In the genomic region with DNA sequence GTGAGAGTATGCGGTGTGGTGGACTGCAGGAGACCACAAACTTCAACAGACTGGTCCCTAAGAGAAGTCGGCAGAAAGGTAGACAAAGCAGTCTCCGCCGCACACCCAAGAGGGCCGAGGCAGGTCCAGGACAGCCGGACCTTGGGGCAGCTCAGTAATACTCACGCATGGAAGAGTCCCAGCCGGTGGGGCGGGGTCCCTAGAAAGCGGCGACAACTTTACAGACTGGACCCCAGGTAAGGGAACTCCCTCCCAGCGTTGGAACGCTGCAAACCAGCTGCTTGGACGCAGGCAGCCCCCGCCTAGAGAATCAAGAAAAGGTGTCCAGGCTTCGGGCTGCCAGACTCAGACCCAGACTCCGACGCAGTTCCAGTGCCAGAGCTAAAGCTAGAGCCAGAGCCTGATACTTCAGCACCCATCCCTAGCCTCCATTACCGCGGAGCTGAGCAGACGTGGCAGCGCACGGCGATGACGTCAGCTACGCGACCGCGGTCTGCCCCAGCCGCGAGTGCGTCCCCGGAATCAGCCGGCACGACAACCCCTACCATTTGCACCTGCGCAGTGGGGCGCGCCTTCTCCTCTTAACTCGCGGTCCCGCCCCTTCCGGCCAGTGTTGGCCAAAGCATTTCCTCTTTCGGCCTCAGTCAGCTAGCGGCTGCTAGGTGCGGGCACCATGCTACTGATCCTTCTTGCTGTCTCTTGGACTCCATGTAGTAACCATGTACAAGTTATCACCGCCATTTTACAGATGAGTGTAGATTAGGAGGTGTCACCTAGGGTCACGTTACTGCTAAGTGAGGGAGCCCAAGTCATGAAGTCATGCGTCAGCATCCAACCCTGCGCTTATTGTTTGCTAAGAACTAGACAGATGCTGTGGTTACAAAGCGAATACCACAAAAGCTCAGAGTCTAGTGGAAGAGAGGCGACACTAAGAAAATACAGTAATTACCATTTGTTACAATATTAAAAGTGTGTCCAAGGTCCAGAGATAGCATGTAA, we compare ENCODE assay signal across 8 cellular contexts. TPM values are rescaled to one million over a fixed set of nuclear protein-coding genes. Genes with fewer than 3 reads are reported as not detected.
A peak's percentile ranks its signal among the peaks of the same experiment; 100 is the strongest.
DNase-seq lines count a peak whose midpoint lies in the region; ATAC-seq, FAIRE-seq and TF ChIP-seq lines count a peak whose summit lies in the region.

A gene with protein sequence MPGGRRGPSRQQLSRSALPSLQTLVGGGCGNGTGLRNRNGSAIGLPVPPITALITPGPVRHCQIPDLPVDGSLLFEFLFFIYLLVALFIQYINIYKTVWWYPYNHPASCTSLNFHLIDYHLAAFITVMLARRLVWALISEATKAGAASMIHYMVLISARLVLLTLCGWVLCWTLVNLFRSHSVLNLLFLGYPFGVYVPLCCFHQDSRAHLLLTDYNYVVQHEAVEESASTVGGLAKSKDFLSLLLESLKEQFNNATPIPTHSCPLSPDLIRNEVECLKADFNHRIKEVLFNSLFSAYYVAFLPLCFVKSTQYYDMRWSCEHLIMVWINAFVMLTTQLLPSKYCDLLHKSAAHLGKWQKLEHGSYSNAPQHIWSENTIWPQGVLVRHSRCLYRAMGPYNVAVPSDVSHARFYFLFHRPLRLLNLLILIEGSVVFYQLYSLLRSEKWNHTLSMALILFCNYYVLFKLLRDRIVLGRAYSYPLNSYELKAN (minus strand): TSS at position 445 of the 999 bp plus-strand sequence. CDS start 1,541 bp downstream, outside the sequence.

- no peak; the same call in 1 of the 2 replicates for TF ChIP-seq RAD21 in HepG2 (CRISPR knock-in tag; IDR thresholded peaks at IDR 0.05)

- POLR2A ChIA-PET in activated CD4-positive, alpha-beta memory T cell treated with anti-CD3 and anti-CD28 coated beads for 36 hours (lab: Charles Lee): interaction anchor here (0.6 to 4.9 kb wide), 15 partner anchors 12 to 885 kb away, joined by 3 to 42 read pairs (median 4); a partner anchor contains a TSS
- POLR2A ChIA-PET in HepG2 (lab: Yijun Ruan, JAX): interaction anchor here (0.6 to 4.1 kb wide), 20 partner anchors 9 to 886 kb away, joined by 3 to 80 read pairs (median 4); a partner anchor contains a TSS

- ATAC-seq in GM19438 (IDR thresholded peaks at IDR 0.05; ENCODE audit: low read depth, unreplicated experiment) (peak; percentile 94), HG03575 (IDR thresholded peaks at IDR 0.05; ENCODE audit: extremely low read depth, insufficient number of reproducible peaks, low FRiP score, unreplicated experiment) (peak; percentile 81), HepG2 (peak; percentile 98)

- peaks cover 27% of the 10 kb centered on the region for H3K36me3 Mint-ChIP-seq in activated CD4-positive, alpha-beta memory T cell treated with anti-CD3 and anti-CD28 coated beads for 36 hours

- peak within 1 kb of the TSS; percentile 97 for H3K4me3 Mint-ChIP-seq in activated CD4-positive, alpha-beta memory T cell treated with anti-CD3 and anti-CD28 coated beads for 36 hours

- peaks cover 41% of the 10 kb centered on the region for H3K4me1 Mint-ChIP-seq in activated CD4-positive, alpha-beta memory T cell treated with anti-CD3 and anti-CD28 coated beads for 36 hours (ENCODE audit: low read depth)

- peak within 1 kb of the TSS; percentile 88 for H3K4me2 ChIP-seq in HepG2 (ENCODE audit: low read depth, low read length)

- CTCF ChIA-PET in activated CD4-positive, alpha-beta memory T cell treated with anti-CD3 and anti-CD28 coated beads for 36 hours (lab: Charles Lee): interaction anchor here (0.7 to 2.7 kb wide), 7 partner anchors 13 to 223 kb away, joined by 3 to 11 read pairs (median 4); a partner anchor contains a TSS
- CTCF ChIA-PET in HepG2 (lab: Yijun Ruan, JAX; ENCODE audit: low intra/inter-chr PET ratio, low total read pairs): no interaction called here

- H2AFZ ChIP-seq in HepG2 (ENCODE audit: low read length): peak within 1 kb of the TSS; percentile 13

- TF ChIP-seq EP300 in HepG2 (IDR thresholded peaks at IDR 0.05; ENCODE audit: low read depth in 2 of 2, low read length in 2 of 2) (no peak), HepG2 (CRISPR knock-in tag; IDR thresholded peaks at IDR 0.05; ENCODE audit: borderline replicate concordance) (peak; percentile 34; the same call in 1 of the 2 replicates)

- H3K9me3 Mint-ChIP-seq in activated CD4-positive, alpha-beta memory T cell treated with anti-CD3 and anti-CD28 coated beads for 36 hours: no peaks in the 10 kb centered on the region

- H3K9ac ChIP-seq in HepG2 (ENCODE audit: insufficient read depth, low read depth, low read length): peak within 1 kb of the TSS; percentile 97

- H3K27ac Mint-ChIP-seq in activated CD4-positive, alpha-beta memory T cell treated with anti-CD3 and anti-CD28 coated beads for 36 hours: peak within 1 kb of the TSS; percentile 98

- peak; percentile 100 for DNase-seq in CD1c-positive myeloid dendritic cell (ENCODE audit: extremely low spot score)
- peak; percentile 96 for DNase-seq in NCI-H82 treated with DMSO at 0.1 percent for 48 hours (lab: John Stamatoyannopoulos, UW; ENCODE audit: unreplicated experiment)
- peak; percentile 99 for DNase-seq in activated CD4-positive, alpha-beta memory T cell treated with anti-CD3 and anti-CD28 coated beads for 36 hours
- peak; percentile 94 to 98 for DNase-seq in dermis microvascular lymphatic vessel endothelial cell (ENCODE audit: low read depth in 2 of 2)
- DNase-seq in HepG2 (ENCODE audit: low spot score): peak; percentile 97
- peak; percentile 99 for DNase-seq in stimulated activated CD4-positive, alpha-beta T cell treated with anti-CD3 and anti-CD28 coated beads, Interleukin-4, amount 100 ng/mL, for 1 hour

- H3K27ac ChIP-seq in HepG2 (ENCODE audit: extremely low read length, insufficient read depth, low read length): peak within 1 kb of the TSS; percentile 90

- peaks cover 44% of the 10 kb centered on the region for H3K79me2 ChIP-seq in HepG2 (ENCODE audit: insufficient read depth, low read length)

- no peak for TF ChIP-seq CTCF in HepG2 (CRISPR knock-in tag; IDR thresholded peaks at IDR 0.05)

- TF ChIP-seq POLR2A in HepG2 (IDR thresholded peaks at IDR 0.05; ENCODE audit: insufficient read depth in 1 of 2, low read depth in 2 of 2, low read length in 2 of 2): peak; percentile 98 to 99

- peaks cover 0 to 26% of the 10 kb centered on the region in 2 experiments; a peak in 3 of 5 replicates for H3K36me3 ChIP-seq in HepG2 (replicated peaks in 1 of 2; ENCODE audit: control insufficient read depth in 1 of 2, insufficient read depth in 2 of 2, low read length in 2 of 2)

- peak within 1 kb of the TSS; percentile 89 to 97 (median 93) for H3K4me3 ChIP-seq in HepG2 (replicated peaks in 1 of 3; ENCODE audit: insufficient read depth in 1 of 3, low read depth in 2 of 3, low read length in 3 of 3)

- no peaks in the 10 kb centered on the region; the same call in 1 of the 2 replicates for H4K20me1 ChIP-seq in HepG2 (ENCODE audit: insufficient read depth, low read length)

- peaks cover 42% of the 10 kb centered on the region for H3K4me1 ChIP-seq in HepG2 (ENCODE audit: insufficient read depth, low read length)

- H3K27me3 Mint-ChIP-seq in activated CD4-positive, alpha-beta memory T cell treated with anti-CD3 and anti-CD28 coated beads for 36 hours: no peaks in the 10 kb centered on the region

- intact Hi-C loops in activated CD4-positive, alpha-beta memory T cell treated with anti-CD3 and anti-CD28 coated beads for 36 hours (cut with micrococcal nuclease): loop anchor here (1.0 to 10.0 kb wide), 13 partner anchors 35 to 1281 kb away; a partner anchor contains a TSS
- intact Hi-C loops in HepG2 (cut with micrococcal nuclease; ENCODE audit: unreplicated experiment): loop anchor here (1.0 kb wide), 2 partner anchors 14 to 35 kb away; a partner anchor contains a TSS

- 1% methylated on average over 17 of the region's 51 CpGs for WGBS in HepG2 (ENCODE audit: low lambda C conversion rate)

- no peaks in the 10 kb centered on the region; a peak in 1 of 5 replicates for H3K27me3 ChIP-seq in HepG2 (ENCODE audit: control insufficient read depth in 1 of 2, insufficient read depth in 2 of 2, low read length in 2 of 2)

- peak; percentile 82 for FAIRE-seq in HepG2 (lab: Jason Lieb, UNC)

- in situ Hi-C loops in HepG2 (cut with HindIII; ENCODE audit: extremely low pct_ligation_motif_present, low pct_unique_long_range_greater_than_20kb): no loop called here

- H3K9me3 ChIP-seq in HepG2 (ENCODE audit: low read length): no peaks in the 10 kb centered on the region

- TSS peak; percentile 62 for BruUV-seq in HepG2 (replicated peaks; lab: Mats Ljungman, UMichigan)

TF ChIP-seq in HepG2, 621 proteins besides CTCF, POLR2A, EP300 and RAD21 (continues in another document):
- TF ChIP-seq SATB2 (CRISPR knock-in tag; IDR thresholded peaks at IDR 0.05) (no peak), ZNF772 (CRISPR knock-in tag; IDR thresholded peaks at IDR 0.05) (peak; percentile 91), ZFP82 (CRISPR knock-in tag; IDR thresholded peaks at IDR 0.05; ENCODE audit: borderline replicate concordance) (no peak), SMAD9 (CRISPR knock-in tag; IDR thresholded peaks at IDR 0.05) (no peak), ATF7-NPFF (CRISPR knock-in tag; IDR thresholded peaks at IDR 0.05; ENCODE audit: low read depth) (no peak)

RNA-seq across cellular contexts. Expression of the gene that starts here (rescaled TPM):
- 10 to 100 TPM; 33.9 to 34.3 TPM for total RNA-seq in activated CD4-positive, alpha-beta memory T cell treated with anti-CD3 and anti-CD28 coated beads for 36 hours
- total RNA-seq in dermis microvascular lymphatic vessel endothelial cell (25.8 and 28.6 TPM in 2 replicates), HepG2 (2016; rRNA removed; fragmentation: Illumina TruSeq; extraction: Trizol) (32.9 and 55.8 TPM in 2 replicates)
- 8.2 and 8.7 TPM in 2 replicates for total RNA-seq in HepG2 (2016; cell fraction: cytosol; rRNA removed; fragmentation: Illumina TruSeq; extraction: Trizol; ENCODE audit: low read depth)
- 38.1 and 61.6 TPM in 2 replicates for total RNA-seq in HepG2 (2016; cell fraction: insoluble cytoplasmic fraction; rRNA removed; fragmentation: Illumina TruSeq; extraction: Trizol)
- total RNA-seq in HepG2 (2016; cell fraction: membrane; rRNA removed; fragmentation: Illumina TruSeq; extraction: Trizol): 24.4 and 26.5 TPM in 2 replicates
- total RNA-seq in HepG2 (2016; cell fraction: nucleus; rRNA removed; fragmentation: Illumina TruSeq; extraction: Trizol): 75.1 and 80.5 TPM in 2 replicates
- polyA plus RNA-seq in HepG2 (2011; rRNA removed): 56.8 and 64.9 TPM in 2 replicates
- polyA plus RNA-seq in HepG2 (2011; cell fraction: cytosol; rRNA removed): 31.1 and 36.5 TPM in 2 replicates
- polyA plus RNA-seq in HepG2 (2011; cell fraction: nucleus; rRNA removed): 66.0 and 77.3 TPM in 2 replicates
- polyA plus RNA-seq in HepG2 (2012): 37.2 and 41.2 TPM in 2 replicates
- polyA plus RNA-seq in HepG2 (2016; cell fraction: cytosol; fragmentation: Illumina TruSeq; extraction: Trizol; ENCODE audit: low read depth): 2.9 and 4.2 TPM in 2 replicates
- polyA plus RNA-seq in HepG2 (2016; cell fraction: insoluble cytoplasmic fraction; fragmentation: Illumina TruSeq; extraction: Trizol; ENCODE audit: low read depth): 23.9 and 28.6 TPM in 2 replicates
- polyA plus RNA-seq in HepG2 (2016; cell fraction: membrane; fragmentation: Illumina TruSeq; extraction: Trizol; ENCODE audit: low read depth): 5.2 and 8.6 TPM in 2 replicates
- 64.5 and 65.7 TPM in 2 replicates for polyA plus RNA-seq in HepG2 (2016; cell fraction: nucleus; fragmentation: Illumina TruSeq; extraction: Trizol; ENCODE audit: insufficient read depth, low read depth)
- 97.7 and 216 TPM in 2 replicates for polyA minus RNA-seq in HepG2 (2011; rRNA and poly(A)+ RNA removed; ENCODE audit: low replicate concordance)
- polyA minus RNA-seq in HepG2 (2011; cell fraction: cytosol; rRNA and poly(A)+ RNA removed): 41.0 and 43.9 TPM in 2 replicates
- polyA minus RNA-seq in HepG2 (2011; cell fraction: nucleus; rRNA and poly(A)+ RNA removed): 122 and 140 TPM in 2 replicates

Comparison
In these comparisons a context has a peak if more than half of its experiments do, and no peak if none do; other contexts are left out.
1. Peak in every context shown above with its lines: DNase-seq, ATAC-seq, H3K4me3 ChIP-seq and H3K27ac ChIP-seq.